In the genomic region with DNA sequence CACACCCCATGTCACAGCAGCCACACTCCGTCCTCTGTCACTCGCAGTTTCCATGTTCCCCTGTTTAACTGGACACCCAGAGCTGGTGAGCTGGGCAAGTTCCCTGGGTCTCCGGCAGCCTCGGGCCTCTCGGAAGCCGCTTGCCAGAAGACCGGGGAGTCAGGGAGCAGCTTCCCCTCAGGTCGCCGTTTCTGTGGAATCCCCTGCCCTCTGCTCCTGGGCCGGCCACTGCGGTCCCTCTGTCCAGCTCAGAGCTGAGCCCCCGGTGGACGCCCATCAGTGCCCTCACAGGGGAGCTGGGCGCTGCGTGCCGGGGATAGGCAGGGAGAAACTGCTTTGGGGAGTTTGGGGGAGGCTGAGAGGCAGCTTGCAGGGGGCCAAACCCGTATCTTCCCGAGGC, we compare ENCODE assay signal across 18 cellular contexts.
"Had no signal": no experiment of that assay in that cellular context is flagged by ENCODE, and none has a peak within 500 bp of the region (broad histone marks: within the 10 kb centered on the region; RNA-seq: fewer than 3 reads in every experiment).

No MANE protein-coding gene starts in this region.

- H2AFZ ChIP-seq: parathyroid adenoma had no signal

- H3K4me1 ChIP-seq: parathyroid adenoma had no signal

- H3K4me3 Mint-ChIP-seq: activated B cell treated with CpG ODN at 0.5 μM for 24 hours; activated CD8-positive, alpha-beta T cell treated with anti-CD3 and anti-CD28 coated beads for 36 hours; activated naive CD4-positive, alpha-beta T cell treated with anti-CD3 and anti-CD28 coated beads for 36 hours; memory B cell; naive thymus-derived CD8-positive, alpha-beta T cell; T-cell had no signal

- FAIRE-seq: bronchial epithelial cell had no signal

- H3K9ac ChIP-seq: parathyroid adenoma had no signal

- H3K4me1 Mint-ChIP-seq: activated B cell treated with CpG ODN at 0.5 μM for 24 hours, memory B cell, T-cell had no signal

- H3K79me2 ChIP-seq: parathyroid adenoma had no signal

- H3K9me3 ChIP-seq: heart left ventricle, mucosa of descending colon had no signal

- H3K27me3 ChIP-seq: heart left ventricle had no signal

- H3K27me3 Mint-ChIP-seq: activated B cell treated with CpG ODN at 0.5 μM for 24 hours; activated CD8-positive, alpha-beta T cell treated with anti-CD3 and anti-CD28 coated beads for 36 hours; memory B cell; naive thymus-derived CD8-positive, alpha-beta T cell; T-cell had no signal

- DNase-seq: activated B cell treated with CpG ODN at 0.5 μM for 24 hours; activated CD4-positive, alpha-beta T cell treated with anti-CD3 and anti-CD28 coated beads for 4 hours; activated CD8-positive, alpha-beta T cell treated with anti-CD3 and anti-CD28 coated beads for 36 hours; activated naive CD4-positive, alpha-beta T cell treated with anti-CD3 and anti-CD28 coated beads for 36 hours; activated T-cell treated with anti-CD3 and anti-CD28 coated beads, Interleukin-2, amount 50 U/mL, for 1 hour; aorta; dermis blood vessel endothelial cell; foreskin melanocyte; kidney glomerular epithelial cell; naive thymus-derived CD8-positive, alpha-beta T cell; stimulated activated naive CD8-positive, alpha-beta T cell treated with anti-CD3 and anti-CD28 coated beads, Interleukin-15, Interleukin-2, amounts not matched to agents 100 U/mL and 50 U/mL, for 24 hours; T-cell; trophoblast cell had no signal

- H3K27ac Mint-ChIP-seq: activated B cell treated with CpG ODN at 0.5 μM for 24 hours; activated CD8-positive, alpha-beta T cell treated with anti-CD3 and anti-CD28 coated beads for 36 hours; activated naive CD4-positive, alpha-beta T cell treated with anti-CD3 and anti-CD28 coated beads for 36 hours; memory B cell; T-cell had no signal

- ATAC-seq: activated CD8-positive, alpha-beta T cell treated with anti-CD3 and anti-CD28 coated beads for 36 hours; heart left ventricle; naive thymus-derived CD8-positive, alpha-beta T cell; stimulated activated naive CD8-positive, alpha-beta T cell treated with anti-CD3 and anti-CD28 coated beads, Interleukin-15, Interleukin-2, amounts not matched to agents 100 U/mL and 50 U/mL, for 24 hours; T-cell had no signal

- H3K4me3 ChIP-seq: heart left ventricle, mucosa of descending colon had no signal

- H3K27ac ChIP-seq: heart left ventricle, parathyroid adenoma had no signal

- H3K9me3 Mint-ChIP-seq: activated B cell treated with CpG ODN at 0.5 μM for 24 hours; activated CD8-positive, alpha-beta T cell treated with anti-CD3 and anti-CD28 coated beads for 36 hours; activated naive CD4-positive, alpha-beta T cell treated with anti-CD3 and anti-CD28 coated beads for 36 hours; memory B cell; naive thymus-derived CD8-positive, alpha-beta T cell; T-cell had no signal
